In genomic region chr14:64506751-64507150, GRCh38 we compare ENCODE assay signal across 9 cellular contexts. TPM values are rescaled to one million over a fixed set of nuclear protein-coding genes. Genes with fewer than 3 reads are reported as not detected.
DNase-seq lines count a peak whose midpoint lies in the region; FAIRE-seq and TF ChIP-seq lines count a peak whose summit lies in the region.
"Had no signal": no experiment of that assay in that cellular context is flagged by ENCODE, and none has a peak within 500 bp of the region (broad histone marks: within the 10 kb centered on the region; RNA-seq: fewer than 3 reads in every experiment).

No MANE protein-coding gene starts in this region.

- H3K4me3 Mint-ChIP-seq in endodermal cell = peak overlapping the region; percentile 80

- FAIRE-seq in kidney (lab: Jason Lieb, UNC) = no peak

- no peaks in the 10 kb centered on the region for H3K27me3 Mint-ChIP-seq in endodermal cell (ENCODE audit: insufficient read depth)

- DNase-seq in GM12864 (ENCODE audit: low read depth) (no peak), OCI-M1 (lab: John Stamatoyannopoulos, UW) (peak; percentile 35), endodermal cell (no peak), prostate gland (ENCODE audit: low spot score) (no peak), hippocampal formation (lab: John Stamatoyannopoulos, UW) (no peak), kidney (no peak), DMS114 treated with DMSO at 0.1 percent for 48 hours (lab: John Stamatoyannopoulos, UW; ENCODE audit: unreplicated experiment) (no peak)
- no peak for DNase-seq in stimulated activated CD8-positive, alpha-beta memory T cell treated with anti-CD3 and anti-CD28 coated beads, Interleukin-4, amount 100 ng/mL, for 48 hours

- H3K9me3 Mint-ChIP-seq in endodermal cell = no peaks in the 10 kb centered on the region

- H3K27ac Mint-ChIP-seq in endodermal cell = peak overlapping the region; percentile 8

- H3K36me3 Mint-ChIP-seq in endodermal cell (ENCODE audit: low read depth) = no peaks in the 10 kb centered on the region

- H3K27ac ChIP-seq in endodermal cell (ENCODE audit: low read depth, low read length) = no peak overlapping the region
- H3K27ac ChIP-seq in prostate gland = peak overlapping the region; percentile 98 to 99
- no peak overlapping the region for H3K27ac ChIP-seq in kidney (ENCODE audit: low read depth in 2 of 2, low read length in 2 of 2)
- H3K27ac ChIP-seq: SJCRH30 had no signal

- H3K4me3 ChIP-seq in GM12864 (ENCODE audit: low read depth, low read length) = peak overlapping the region; percentile 70
- H3K4me3 ChIP-seq in endodermal cell (ENCODE audit: low read length) = peak overlapping the region; percentile 93
- peak overlapping the region in 1 of 2 donors; percentile 92 for H3K4me3 ChIP-seq in prostate gland
- peak overlapping the region in 1 of 2 donors; percentile 9 for H3K4me3 ChIP-seq in kidney (ENCODE audit: low read length in 2 of 2)

- H3K36me3 ChIP-seq in endodermal cell (ENCODE audit: control insufficient read depth, insufficient read depth, low read length) (peaks cover 3% of the 10 kb centered on the region), prostate gland (no peaks in the 10 kb centered on the region), kidney (ENCODE audit: control insufficient read depth in 1 of 2, insufficient read depth in 2 of 2, low read length in 2 of 2) (no peaks in the 10 kb centered on the region)
- H3K36me3 ChIP-seq: SJCRH30 had no signal

- H3K9ac ChIP-seq in endodermal cell (ENCODE audit: extremely low read depth, low read length, poor library complexity, severe bottlenecking) (peak overlapping the region; percentile 19), kidney (ENCODE audit: low read length in 2 of 2) (no peak overlapping the region)

- intact Hi-C loops in prostate gland (cut with DNase I) = no loop called here
- intact Hi-C loops in kidney (cut with DNase I) = no loop called here

- WGBS in endodermal cell (ENCODE audit: insufficient coverage in 1 of 2, insufficient read length in 1 of 2), 2 experiments = 84 to 100% methylated on average over 2 to 3 of the region's 3 CpGs
- 38% methylated on average over 3 of the region's 3 CpGs for WGBS in prostate gland

- H3K4me1 ChIP-seq in endodermal cell (ENCODE audit: control insufficient read depth, insufficient read depth, low read length) (peaks cover 14% of the 10 kb centered on the region), prostate gland (replicated peaks) (peaks cover 14% of the 10 kb centered on the region), kidney (ENCODE audit: control insufficient read depth in 1 of 2, insufficient read depth in 1 of 2, low read depth in 1 of 2, low read length in 2 of 2) (peaks cover 16 to 20% of the 10 kb centered on the region in 2 donors)

- peaks cover 65% of the 10 kb centered on the region for H3K4me1 Mint-ChIP-seq in endodermal cell

- H3K27me3 ChIP-seq in endodermal cell (ENCODE audit: control insufficient read depth, insufficient read depth, low read length, poor library complexity, severe bottlenecking) (no peaks in the 10 kb centered on the region), prostate gland (replicated peaks; ENCODE audit: insufficient read depth) (no peaks in the 10 kb centered on the region)
- H3K27me3 ChIP-seq: SJCRH30 had no signal

- TF ChIP-seq POLR2A in prostate gland (IDR thresholded peaks at IDR 0.05) = no peak

- TF ChIP-seq CTCF in GM12864 (IDR thresholded peaks at IDR 0.05; ENCODE audit: low read depth, low read length, missing control alignments) (no peak), endodermal cell (conservative IDR thresholded peaks at IDR 0.05) (no peak), prostate gland (IDR thresholded peaks at IDR 0.05) (no peak), kidney (IDR thresholded peaks at IDR 0.05; ENCODE audit: borderline replicate concordance, extremely low read depth, insufficient read depth) (no peak)

- no peaks in the 10 kb centered on the region for H3K9me3 ChIP-seq in endodermal cell (ENCODE audit: control insufficient read depth, low read length)
- no peaks in the 10 kb centered on the region for H3K9me3 ChIP-seq in prostate gland
- H3K9me3 ChIP-seq in kidney (ENCODE audit: control insufficient read depth in 1 of 2, low read length in 2 of 2) = no peaks in the 10 kb centered on the region
- H3K9me3 ChIP-seq: SJCRH30 had no signal

RNA-seq across cellular contexts. Expression of gene ZBTB1, which starts 2.2 kb away (rescaled TPM):
- total RNA-seq in endodermal cell = 10 to 100 TPM; 31.0 to 32.4 TPM
- 24.3 TPM for polyA plus RNA-seq in endodermal cell (2013, experiment 1 of 2)
- 23.0 TPM for polyA plus RNA-seq in endodermal cell (2013, experiment 2 of 2)
- total RNA-seq in prostate gland = 10 to 100 TPM; 56.5 to 74.3 TPM
- 46.8 TPM for total RNA-seq in kidney
- 13.3 TPM for polyA plus RNA-seq in kidney (ENCODE audit: insufficient read depth, low read depth, low replicate concordance)

RNA-seq across cellular contexts. Expression of gene ZBTB25, which starts 3.1 kb away (rescaled TPM):
- total RNA-seq in endodermal cell (10 to 100 TPM; 14.0 to 17.0 TPM), prostate gland (10 to 100 TPM; 10.2 to 20.2 TPM), kidney (17.8 TPM)
- polyA plus RNA-seq in endodermal cell (2013, experiment 1 of 2) = 9.0 TPM
- polyA plus RNA-seq in endodermal cell (2013, experiment 2 of 2) = 8.7 TPM
- polyA plus RNA-seq in kidney (ENCODE audit: insufficient read depth, low read depth, low replicate concordance) = 4.3 TPM

RNA-seq across cellular contexts. Expression of gene HSPA2, which starts 33.8 kb away (rescaled TPM):
- total RNA-seq in endodermal cell (10 to 100 TPM in 1 of 2 donors, 1 to 10 TPM in 1; 7.9 to 12.9 TPM), prostate gland (10 to 100 TPM; 35.9 to 59.9 TPM), kidney (41.9 TPM)
- polyA plus RNA-seq in endodermal cell (2013, experiment 1 of 2) = 13.9 TPM
- 12.8 TPM for polyA plus RNA-seq in endodermal cell (2013, experiment 2 of 2)
- 56.2 TPM for polyA plus RNA-seq in kidney (ENCODE audit: insufficient read depth, low read depth, low replicate concordance)

RNA-seq across cellular contexts. Expression of gene AKAP5, which starts 41.5 kb away (rescaled TPM):
- total RNA-seq in endodermal cell (1 to 10 TPM; 1.3 to 2.0 TPM), prostate gland (under 1 TPM; 0.51 to 0.82 TPM), kidney (5.1 TPM)
- polyA plus RNA-seq in endodermal cell (2013, experiment 1 of 2) = 0.78 TPM
- polyA plus RNA-seq in endodermal cell (2013, experiment 2 of 2) = 0.95 TPM
- 0.71 TPM for polyA plus RNA-seq in kidney (ENCODE audit: insufficient read depth, low read depth, low replicate concordance)

RNA-seq across cellular contexts. Expression of gene PPP1R36, which starts 43.0 kb away (rescaled TPM):
- total RNA-seq in endodermal cell (1 to 10 TPM in 1 of 2 donors, under 1 TPM in 1; 0.24 to 1.2 TPM), prostate gland (1 to 10 TPM; 2.0 to 8.6 TPM), kidney (2.7 TPM)
- polyA plus RNA-seq in endodermal cell (2013, experiment 1 of 2) = 0.14 TPM
- polyA plus RNA-seq in endodermal cell (2013, experiment 2 of 2) = 0.58 TPM
- polyA plus RNA-seq in kidney (ENCODE audit: insufficient read depth, low read depth, low replicate concordance) = 2.8 TPM

Comparison
In these comparisons a context has a peak if more than half of its experiments do, and no peak if none do; other contexts are left out.
1. H3K27ac ChIP-seq: peak in prostate gland (2 of 2); none in endodermal cell (single experiment) and kidney (0 of 2).